37 cellular contexts compared by ENCODE assay signal in genomic region chr10:68272833-68273232, GRCh38. TPM values are rescaled to one million over a fixed set of nuclear protein-coding genes. Genes with fewer than 3 reads are reported as not detected.
"Had no signal": no experiment of that assay in that cellular context is flagged by ENCODE, and none has a peak within 500 bp of the region (broad histone marks: within the 10 kb centered on the region; RNA-seq: fewer than 3 reads in every experiment).

No MANE protein-coding gene starts in this region.

- H3K27ac ChIP-seq: KMS-11 had no signal

- DNase-seq: Karpas-422, Kasumi-1, KG1, MM.1S, MV-4-11, NCI-H1048, NCI-H1092, NCI-H1092 treated with DMSO at 0.1 percent for 48 hours, NCI-H1105, NCI-H1105 treated with DMSO at 0.1 percent for 48 hours, NCI-H1417, NCI-H1417 treated with DMSO at 0.1 percent for 48 hours, NCI-H1436, NCI-H1436 treated with DMSO at 0.1 percent for 48 hours, NCI-H146, NCI-H1694, NCI-H1694 treated with DMSO at 0.1 percent for 48 hours, NCI-H187, NCI-H187 treated with DMSO at 0.1 percent for 48 hours, NCI-H1930, NCI-H2029, NCI-H2029 treated with DMSO at 0.1 percent for 48 hours, NCI-H2081, NCI-H2081 treated with DMSO at 0.1 percent for 48 hours, NCI-H2107, NCI-H2171, NCI-H2171 treated with DMSO at 0.1 percent for 48 hours, NCI-H2227 treated with DMSO at 0.1 percent for 48 hours, NCI-H226, NCI-H345, NCI-H446 treated with DMSO at 0.1 percent for 48 hours, NCI-H510A, NCI-H510A treated with DMSO at 0.1 percent for 48 hours, NCI-H524 had no signal

- H3K4me2 ChIP-seq: KMS-11 had no signal

- H3K9ac ChIP-seq: KMS-11 had no signal

RNA-seq across cellular contexts. Expression of gene ATOH7, which starts 40.9 kb away (rescaled TPM):
- total RNA-seq: M059J, MCF 10A had no signal
